Comparison of ENCODE assay signal across 16 cellular contexts in genomic region chr19:13027557-13027956, GRCh38. TPM values are rescaled to one million over a fixed set of nuclear protein-coding genes. Genes with fewer than 3 reads are reported as not detected.
DNase-seq lines count a peak whose midpoint lies in the region; ATAC-seq and TF ChIP-seq lines count a peak whose summit lies in the region.
"Had no signal": no experiment of that assay in that cellular context is flagged by ENCODE, and none has a peak within 500 bp of the region (broad histone marks: within the 10 kb centered on the region; RNA-seq: fewer than 3 reads in every experiment).

No MANE protein-coding gene starts in this region.

- H3K27me3 ChIP-seq in right atrium auricular region, result no peaks in the 10 kb centered on the region
- no peaks in the 10 kb centered on the region for H3K27me3 ChIP-seq in rectal smooth muscle tissue (ENCODE audit: control insufficient read depth, insufficient read depth, low read length)
- H3K27me3 ChIP-seq in aorta (ENCODE audit: control insufficient read depth in 1 of 2, insufficient read depth in 2 of 2, low read length in 1 of 2), result no peaks in the 10 kb centered on the region
- no peaks in the 10 kb centered on the region for H3K27me3 ChIP-seq in foreskin keratinocyte

- DNase-seq in right atrium auricular region (ENCODE audit: low spot score) (no peak), Right ventricle myocardium superior (no peak), epithelial cell of prostate (ENCODE audit: low read depth, low spot score) (no peak), aorta (peak in 1 of 2 donors; percentile 62), foreskin keratinocyte (no peak), erythroblast (lab: John Stamatoyannopoulos, UW) (no peak), MV-4-11 (lab: John Stamatoyannopoulos, UW) (no peak)
- DNase-seq: activated CD4-positive, alpha-beta T cell treated with anti-CD3 and anti-CD28 coated beads, Interleukin-2, amount 10 ng/mL, durations not matched to agents 24 days and 14 days; activated naive CD8-positive, alpha-beta T cell treated with anti-CD3 and anti-CD28 coated beads, Interleukin-2, amount 50 U/mL, for 24 hours; activated T-cell treated with anti-CD3 and anti-CD28 coated beads, Interleukin-2, amount 50 U/mL, for 4 hours; dermis blood vessel endothelial cell; NCI-H2081; NCI-H774 had no signal

- H3K27ac ChIP-seq in right atrium auricular region (peak overlapping the region; percentile 93 to 98), epithelial cell of prostate (peak overlapping the region; percentile 81), rectal smooth muscle tissue (ENCODE audit: low read depth, low read length) (no peak overlapping the region), aorta (ENCODE audit: low read depth in 1 of 2, low read length in 2 of 2) (peak overlapping the region; percentile 80 to 94), foreskin keratinocyte (no peak overlapping the region)
- H3K27ac ChIP-seq: parathyroid adenoma had no signal

- H3K4me1 ChIP-seq in right atrium auricular region (peaks cover 0 to 90% of the 10 kb centered on the region in 2 donors), rectal smooth muscle tissue (ENCODE audit: control insufficient read depth, insufficient read depth, low read length) (peaks cover 59% of the 10 kb centered on the region), aorta (ENCODE audit: control insufficient read depth in 1 of 2, insufficient read depth in 2 of 2, low read length in 2 of 2) (peaks cover 5 to 7% of the 10 kb centered on the region in 2 donors), foreskin keratinocyte (peaks cover 20% of the 10 kb centered on the region)

- peak overlapping the region in 1 of 2 donors; percentile 5 for H3K4me3 ChIP-seq in right atrium auricular region
- peak overlapping the region; percentile 16 for H3K4me3 ChIP-seq in rectal smooth muscle tissue (ENCODE audit: low read length)
- no peak overlapping the region for H3K4me3 ChIP-seq in aorta (ENCODE audit: low read length in 2 of 2)

- H3K9ac ChIP-seq in rectal smooth muscle tissue (ENCODE audit: low read length), result no peak overlapping the region
- H3K9ac ChIP-seq: parathyroid adenoma had no signal

- no peak for ATAC-seq in Right ventricle myocardium superior (ENCODE audit: poor library complexity)
- ATAC-seq in aorta (ENCODE audit: low FRiP score), result no peak
- ATAC-seq in foreskin keratinocyte, result no peak
- ATAC-seq: activated naive CD8-positive, alpha-beta T cell treated with anti-CD3 and anti-CD28 coated beads, Interleukin-2, amount 50 U/mL, for 24 hours; activated T-cell treated with anti-CD3 and anti-CD28 coated beads, Interleukin-2, amount 50 U/mL, for 4 hours had no signal

- H3K9me3 ChIP-seq in right atrium auricular region, result no peaks in the 10 kb centered on the region
- no peaks in the 10 kb centered on the region for H3K9me3 ChIP-seq in aorta (ENCODE audit: control insufficient read depth, low read length)

- H3K36me3 ChIP-seq in right atrium auricular region, result no peaks in the 10 kb centered on the region
- no peaks in the 10 kb centered on the region for H3K36me3 ChIP-seq in rectal smooth muscle tissue (ENCODE audit: control insufficient read depth, insufficient read depth, low read length)
- no peaks in the 10 kb centered on the region for H3K36me3 ChIP-seq in aorta (ENCODE audit: control insufficient read depth in 1 of 2, insufficient read depth in 2 of 2, low read length in 1 of 2)

- no peak for TF ChIP-seq CTCF in right atrium auricular region (IDR thresholded peaks at IDR 0.05)
- no peak for TF ChIP-seq CTCF in foreskin keratinocyte (conservative IDR thresholded peaks at IDR 0.05)

- TF ChIP-seq POLR2A in erythroblast (IDR thresholded peaks at IDR 0.05; ENCODE audit: low read length), result no peak

- intact Hi-C loops in Right ventricle myocardium superior (cut with DNase I), result loop anchor here (5.0 kb wide), 1 partner anchor 35 kb away; no protein-coding TSS in a partner anchor
- intact Hi-C loops in aorta (cut with DNase I), result loop anchor here in 1 of 2 donors (5.0 kb wide), 1 partner anchor 35 kb away; no protein-coding TSS in a partner anchor

- 4 to 7% methylated on average over 6 of the region's 6 CpGs for WGBS in aorta, 2 donors

RNA-seq across cellular contexts. Expression of gene NFIX, which starts 32.3 kb away (rescaled TPM):
- 10 to 100 TPM; 56.5 to 69.8 TPM for total RNA-seq in right atrium auricular region
- total RNA-seq in Right ventricle myocardium superior, result 160 TPM
- 100 to 1,000 TPM; 184 to 327 TPM for total RNA-seq in aorta
- polyA plus RNA-seq in aorta, result 10 to 100 TPM; 45.5 to 49.8 TPM
- total RNA-seq in foreskin keratinocyte, result 9.4 and 13.0 TPM in 2 replicates
- 3.3 and 5.3 TPM in 2 replicates for polyA plus RNA-seq in foreskin keratinocyte

RNA-seq across cellular contexts. Expression of gene DAND5, which starts 58.2 kb away (rescaled TPM):
- 10 to 100 TPM in 1 of 2 donors, 1 to 10 TPM in 1; 2.9 to 10.7 TPM for total RNA-seq in right atrium auricular region
- 9.1 TPM for total RNA-seq in Right ventricle myocardium superior
- not detected for total RNA-seq in aorta
- polyA plus RNA-seq in aorta, result under 1 TPM in 1 of 2 donors, not detected in 1; 0.13 TPM
- 0.07 and 0.14 TPM in 2 replicates for total RNA-seq in foreskin keratinocyte
- polyA plus RNA-seq in foreskin keratinocyte, result 0.08 TPM in 1 of 2 replicates, not detected in the other
- total RNA-seq: activated CD4-positive, alpha-beta T cell treated with anti-CD3 and anti-CD28 coated beads, Interleukin-2, amount 10 ng/mL, durations not matched to agents 24 days and 14 days; activated T-cell treated with anti-CD3 and anti-CD28 coated beads, Interleukin-2, amount 50 U/mL, for 4 hours; urinary bladder had no signal
- polyA plus RNA-seq: urinary bladder had no signal

Comparison
In these comparisons a context has a peak if more than half of its experiments do, and no peak if none do; other contexts are left out.
1. H3K27ac ChIP-seq: peak in right atrium auricular region (2 of 2), epithelial cell of prostate (single experiment) and aorta (2 of 2); none in rectal smooth muscle tissue (single experiment) and foreskin keratinocyte (single experiment).